ENCODE assay signal across 26 cellular contexts in genomic region chr12:26245175-26245942, GRCh38. TPM values are rescaled to one million over a fixed set of nuclear protein-coding genes. Genes with fewer than 3 reads are reported as not detected.
A peak's percentile ranks its signal among the peaks of the same experiment; 100 is the strongest.
DNase-seq lines count a peak whose midpoint lies in the region; ATAC-seq, FAIRE-seq and TF ChIP-seq lines count a peak whose summit lies in the region.
"Had no signal": no experiment of that assay in that cellular context is flagged by ENCODE, and none has a peak within 500 bp of the region (broad histone marks: within the 10 kb centered on the region; RNA-seq: fewer than 3 reads in every experiment).

No MANE protein-coding gene starts in this region.

- H3K4me2 ChIP-seq in GM12878 (ENCODE audit: control insufficient read depth, insufficient read depth) (no peak overlapping the region), neural progenitor cell (no peak overlapping the region)

- H3K27ac Mint-ChIP-seq in stimulated activated naive CD8-positive, alpha-beta T cell treated with anti-CD3 and anti-CD28 coated beads, Interleukin-15, amount 100 ng/mL, for 72 hours = peak overlapping the region in 1 of 2 donors; percentile 86
- H3K27ac Mint-ChIP-seq in neural progenitor cell = no peak overlapping the region
- H3K27ac Mint-ChIP-seq: activated CD4-positive, alpha-beta T cell treated with anti-CD3 and anti-CD28 coated beads, Interleukin-2, amount 10 ng/mL, durations not matched to agents 24 days and 14 days; activated naive CD8-positive, alpha-beta T cell treated with anti-CD3 and anti-CD28 coated beads for 36 hours; activated T-helper 2 cell treated with anti-CD3 and anti-CD28 coated beads, Interferon-gamma antibody, Interleukin-2, Interleukin-4, amounts not matched to agents 10 μg/mL and 5 μg/mL and 100 μg/mL, durations not matched to agents 14 hours and 24 hours and 36 hours; memory B cell; naive thymus-derived CD8-positive, alpha-beta T cell had no signal

- RAD21 ChIA-PET in GM12878 (lab: Charles Lee; ENCODE audit: unreplicated experiment) = interaction anchor here (0.8 kb wide), 1 partner anchor 29 kb away, joined by 5 read pairs; no protein-coding TSS in a partner anchor

- TF ChIP-seq POLR2A in NB4 (IDR thresholded peaks at IDR 0.05; ENCODE audit: extremely low read depth, insufficient read length) (no peak), GM12878 (IDR thresholded peaks at IDR 0.05; ENCODE audit: low read depth, low read length) (no peak)

- TF ChIP-seq CTCF in NB4 (IDR thresholded peaks at IDR 0.05; ENCODE audit: low read depth, low read length) (no peak), GM12878 (IDR thresholded peaks at IDR 0.05 in 2 of 3, conservative IDR thresholded peaks at IDR 0.05 in 1 of 3; ENCODE audit: control insufficient read depth in 2 of 3, extremely low read depth in 1 of 3, insufficient read depth in 1 of 3, low read depth in 3 of 3, low read length in 3 of 3) (no peak), neural progenitor cell (IDR thresholded peaks at IDR 0.05) (no peak)

- peaks cover 30% of the 10 kb centered on the region for H3K27me3 Mint-ChIP-seq in stimulated activated naive CD8-positive, alpha-beta T cell treated with anti-CD3 and anti-CD28 coated beads, Interleukin-15, amount 100 ng/mL, for 72 hours
- H3K27me3 Mint-ChIP-seq in neural progenitor cell (ENCODE audit: insufficient read depth, low read depth) = no peaks in the 10 kb centered on the region
- H3K27me3 Mint-ChIP-seq: memory B cell had no signal

- 87% methylated on average over 6 of the region's 6 CpGs for WGBS in GM12878 (ENCODE audit: insufficient coverage, insufficient replicate concordance, low lambda C conversion rate, missing lambda C conversion rate)

- no peak for TF ChIP-seq EP300 in GM12878 (IDR thresholded peaks at IDR 0.05; ENCODE audit: borderline replicate concordance in 1 of 2, control insufficient read depth in 1 of 2, low read depth in 2 of 2, low read length in 2 of 2)

- no TSS peak for BruUV-seq in GM12878 (replicated peaks; lab: Mats Ljungman, UMichigan)

- H3K27me3 ChIP-seq in GM12878 (replicated peaks in 1 of 2; ENCODE audit: control insufficient read depth in 2 of 2, insufficient read depth in 2 of 2, low read length in 1 of 2) = no peaks in the 10 kb centered on the region; a peak in 1 of 4 replicates
- no peaks in the 10 kb centered on the region for H3K27me3 ChIP-seq in neural progenitor cell
- H3K27me3 ChIP-seq: esophagus squamous epithelium, gastroesophageal sphincter, pancreas, vagina had no signal

- H3K9ac ChIP-seq in GM12878 (ENCODE audit: control insufficient read depth, insufficient read depth, low read length) = no peak overlapping the region
- H3K9ac ChIP-seq in neural progenitor cell = no peak overlapping the region

- intact Hi-C loops in GM12878 (cut with micrococcal nuclease; ENCODE audit: unreplicated experiment) = no loop called here

- H4K20me1 ChIP-seq in GM12878 (ENCODE audit: control insufficient read depth, insufficient read depth) = no peaks in the 10 kb centered on the region
- no peaks in the 10 kb centered on the region for H4K20me1 ChIP-seq in neural progenitor cell (ENCODE audit: low read depth)

- no peaks in the 10 kb centered on the region for H3K79me2 ChIP-seq in GM12878 (ENCODE audit: control insufficient read depth, insufficient read depth, low read length)
- H3K79me2 ChIP-seq in neural progenitor cell (ENCODE audit: low read depth) = no peaks in the 10 kb centered on the region

- TF ChIP-seq RAD21 in GM12878 (IDR thresholded peaks at IDR 0.05; ENCODE audit: insufficient read depth, low read depth, low read length) = no peak

- CTCF ChIA-PET in GM12878 (lab: Yijun Ruan, JAX) = no interaction called here

- SMC1A ChIA-PET in GM12878 (lab: Charles Lee; ENCODE audit: uncharacterized antibody, unreplicated experiment) = interaction anchor here (1.1 to 1.7 kb wide), 6 partner anchors 12 to 122 kb away, joined by 3 to 5 read pairs (median 4); no protein-coding TSS in a partner anchor

- FAIRE-seq in GM12878 (lab: Jason Lieb, UNC) = no peak
- FAIRE-seq: pancreas, TTC549 had no signal

- H3K36me3 ChIP-seq in GM12878 (ENCODE audit: control insufficient read depth in 2 of 2, insufficient read depth in 2 of 2, low read length in 1 of 2) = no peaks in the 10 kb centered on the region
- no peaks in the 10 kb centered on the region for H3K36me3 ChIP-seq in neural progenitor cell
- H3K36me3 ChIP-seq: esophagus squamous epithelium, gastroesophageal sphincter, pancreas, vagina had no signal

- H3K9me3 ChIP-seq in GM12878 (replicated peaks; ENCODE audit: control insufficient read depth, insufficient read depth, low read length) = no peaks in the 10 kb centered on the region
- H3K9me3 ChIP-seq in neural progenitor cell (ENCODE audit: low read depth) = peaks cover 2% of the 10 kb centered on the region
- H3K9me3 ChIP-seq: pancreas, vagina had no signal

- peak; percentile 70 for ATAC-seq in stimulated activated naive CD8-positive, alpha-beta T cell treated with anti-CD3 and anti-CD28 coated beads, Interleukin-15, amount 100 ng/mL, for 72 hours
- no peak for ATAC-seq in stimulated activated naive CD8-positive, alpha-beta T cell treated with anti-CD3 and anti-CD28 coated beads, Interleukin-15, Interleukin-2, amounts not matched to agents 100 U/mL and 50 U/mL, for 24 hours
- ATAC-seq in GM12878 (peak; percentile 71), HG03159 (IDR thresholded peaks at IDR 0.05; ENCODE audit: unreplicated experiment) (no peak)
- ATAC-seq: gastroesophageal sphincter; naive thymus-derived CD8-positive, alpha-beta T cell; pancreas; right cardiac atrium had no signal

- no peak overlapping the region for H3K27ac ChIP-seq in GM12878 (ENCODE audit: control insufficient read depth, insufficient read depth)
- H3K27ac ChIP-seq in neural progenitor cell = no peak overlapping the region
- H3K27ac ChIP-seq: gastroesophageal sphincter, pancreas, vagina had no signal

- no peak overlapping the region for H3K4me3 ChIP-seq in NB4 (ENCODE audit: low read depth, low read length)
- no peak overlapping the region for H3K4me3 ChIP-seq in GM12878
- no peak overlapping the region for H3K4me3 ChIP-seq in neural progenitor cell
- H3K4me3 ChIP-seq: esophagus squamous epithelium, gastroesophageal sphincter, pancreas, vagina had no signal

- no peak overlapping the region for H3K4me3 Mint-ChIP-seq in stimulated activated naive CD8-positive, alpha-beta T cell treated with anti-CD3 and anti-CD28 coated beads, Interleukin-15, amount 100 ng/mL, for 72 hours
- no peak overlapping the region for H3K4me3 Mint-ChIP-seq in neural progenitor cell
- H3K4me3 Mint-ChIP-seq: activated CD4-positive, alpha-beta T cell treated with anti-CD3 and anti-CD28 coated beads, Interleukin-2, amount 10 ng/mL, durations not matched to agents 24 days and 14 days; activated naive CD8-positive, alpha-beta T cell treated with anti-CD3 and anti-CD28 coated beads for 36 hours; memory B cell; naive thymus-derived CD8-positive, alpha-beta T cell had no signal

- POLR2A ChIA-PET in GM12878 (lab: Charles Lee) = interaction anchor here (1.0 kb wide), 1 partner anchor 8 kb away, joined by 3 read pairs; no protein-coding TSS in a partner anchor

- peaks cover 4% of the 10 kb centered on the region for H3K4me1 Mint-ChIP-seq in stimulated activated naive CD8-positive, alpha-beta T cell treated with anti-CD3 and anti-CD28 coated beads, Interleukin-15, amount 100 ng/mL, for 72 hours
- no peaks in the 10 kb centered on the region for H3K4me1 Mint-ChIP-seq in neural progenitor cell
- H3K4me1 Mint-ChIP-seq: activated CD4-positive, alpha-beta T cell treated with anti-CD3 and anti-CD28 coated beads, Interleukin-2, amount 10 ng/mL, durations not matched to agents 24 days and 14 days; activated naive CD8-positive, alpha-beta T cell treated with anti-CD3 and anti-CD28 coated beads for 36 hours; naive thymus-derived CD8-positive, alpha-beta T cell had no signal

- H3K9me3 Mint-ChIP-seq in stimulated activated naive CD8-positive, alpha-beta T cell treated with anti-CD3 and anti-CD28 coated beads, Interleukin-15, amount 100 ng/mL, for 72 hours = peaks cover 4 to 17% of the 10 kb centered on the region in 2 donors
- H3K9me3 Mint-ChIP-seq in neural progenitor cell = peaks cover 5% of the 10 kb centered on the region
- H3K9me3 Mint-ChIP-seq: activated CD4-positive, alpha-beta T cell treated with anti-CD3 and anti-CD28 coated beads, Interleukin-2, amount 10 ng/mL, durations not matched to agents 24 days and 14 days had no signal

- in situ Hi-C loops in GM12878 (cut with MboI) = no loop called here

- no peak overlapping the region for H2AFZ ChIP-seq in GM12878 (ENCODE audit: control insufficient read depth, low read depth, low read length)
- H2AFZ ChIP-seq in neural progenitor cell (replicated peaks) = no peak overlapping the region

- no peak for DNase-seq in stimulated activated naive CD8-positive, alpha-beta T cell treated with anti-CD3 and anti-CD28 coated beads, Interleukin-15, amount 100 ng/mL, for 72 hours
- no peak for DNase-seq in stimulated activated naive CD8-positive, alpha-beta T cell treated with anti-CD3 and anti-CD28 coated beads, Interleukin-15, Interleukin-2, amounts not matched to agents 100 U/mL and 50 U/mL, for 24 hours
- DNase-seq in NB4 (ENCODE audit: low read depth) (peak; percentile 82), GM12878 (ENCODE audit: low read depth, low spot score) (no peak), A172 (ENCODE audit: low spot score) (no peak), neural progenitor cell (ENCODE audit: low spot score) (no peak), middle frontal gyrus (ENCODE audit: extremely low spot score, low spot score) (no peak)
- DNase-seq: activated CD4-positive, alpha-beta T cell treated with anti-CD3 and anti-CD28 coated beads, Interleukin-2, amount 10 ng/mL, durations not matched to agents 24 days and 14 days; activated naive CD8-positive, alpha-beta T cell treated with anti-CD3 and anti-CD28 coated beads for 36 hours; cerebellar nuclear complex; effector CD4-positive, alpha-beta T cell; esophagus squamous epithelium; Kasumi-1; naive thymus-derived CD8-positive, alpha-beta T cell; NCI-H146; pancreas; stimulated activated CD4-positive, alpha-beta T cell treated with anti-CD3 and anti-CD28 coated beads, Interleukin-15, amount 100 ng/mL, for 24 hours; substantia nigra; SW 1271 had no signal

- H3K4me1 ChIP-seq in GM12878 (ENCODE audit: control insufficient read depth, insufficient read depth, low read length) (no peaks in the 10 kb centered on the region), neural progenitor cell (no peaks in the 10 kb centered on the region)
- H3K4me1 ChIP-seq: pancreas had no signal

- no peaks in the 10 kb centered on the region for H3F3A ChIP-seq in neural progenitor cell (ENCODE audit: low read depth)

- H3K36me3 Mint-ChIP-seq in neural progenitor cell = peaks cover 2% of the 10 kb centered on the region

RNA-seq across cellular contexts. Expression of gene SSPN, which starts 50.0 kb away (rescaled TPM):
- not detected in 2 replicates for total RNA-seq in GM12878 (2013; cell fraction: nucleolus; rRNA removed)
- 0.05 TPM in 1 of 2 replicates, not detected in the other for total RNA-seq in GM12878 (2014; rRNA removed)
- total RNA-seq in GM12878 (2014; rRNA removed; fragmentation: Illumina TruSeq; extraction: Trizol) = 0.04 TPM in 1 of 2 replicates, not detected in the other
- total RNA-seq in GM12878 (2021) = 0.05 TPM in 1 of 2 replicates, not detected in the other
- 0.18 TPM for polyA plus RNA-seq in GM12878 (2011; ENCODE audit: low read depth)
- polyA plus RNA-seq in GM12878 (2011; rRNA removed) = 0.27 and 0.41 TPM in 2 replicates
- 0.23 and 0.34 TPM in 2 replicates for polyA plus RNA-seq in GM12878 (2011; cell fraction: cytosol; rRNA removed)
- 0.03 and 0.04 TPM in 2 replicates for polyA plus RNA-seq in GM12878 (2011; cell fraction: nucleus; rRNA removed)
- 0.13 and 0.39 TPM in 2 replicates for polyA plus RNA-seq in GM12878 (2012)
- polyA plus RNA-seq in GM12878 (2014; fragmentation: Illumina TruSeq; extraction: Trizol) = 0.04 TPM in 1 of 2 replicates, not detected in the other
- polyA plus RNA-seq in GM12878 (2014; fragmentation: Nextera tagmentation; extraction: Ambion mirVana) = under 1 TPM in 1 of 2 experiments, not detected in 1; 0.35 TPM
- not detected in 2 replicates for polyA plus RNA-seq in GM12878 (2014; rRNA removed)
- under 1 TPM in 1 of 2 experiments, not detected in 1; 0.28 TPM for polyA plus RNA-seq in GM12878 (2016; fragmentation: Nextera tagmentation; extraction: Ambion mirVana)
- polyA minus RNA-seq in GM12878 (2011; rRNA and poly(A)+ RNA removed) = 0.72 TPM in 1 of 2 replicates, not detected in the other
- not detected in 2 replicates for polyA minus RNA-seq in GM12878 (2011; cell fraction: cytosol; rRNA and poly(A)+ RNA removed)
- 0.24 TPM in 1 of 2 replicates, not detected in the other for polyA minus RNA-seq in GM12878 (2011; cell fraction: nucleus; rRNA and poly(A)+ RNA removed)
- 0.93 and 1.3 TPM in 2 replicates for total RNA-seq in A172 (2014; rRNA removed; shearing (Covaris generic))
- 0.50 and 0.84 TPM in 2 replicates for total RNA-seq in neural progenitor cell (ENCODE audit: low replicate concordance)
- total RNA-seq: activated CD4-positive, alpha-beta T cell treated with anti-CD3 and anti-CD28 coated beads, Interleukin-2, amount 10 ng/mL, durations not matched to agents 24 days and 14 days; activated naive CD8-positive, alpha-beta T cell treated with anti-CD3 and anti-CD28 coated beads for 36 hours; activated T-helper 2 cell treated with anti-CD3 and anti-CD28 coated beads, Interferon-gamma antibody, Interleukin-2, Interleukin-4, amounts not matched to agents 10 μg/mL and 5 μg/mL and 100 μg/mL, durations not matched to agents 14 hours and 24 hours and 36 hours had no signal
- polyA plus RNA-seq: naive thymus-derived CD8-positive, alpha-beta T cell had no signal

Comparison
In these comparisons a context has a peak if more than half of its experiments do, and no peak if none do; other contexts are left out.
1. ATAC-seq: peak in stimulated activated naive CD8-positive, alpha-beta T cell treated with anti-CD3 and anti-CD28 coated beads, Interleukin-15, amount 100 ng/mL, for 72 hours (single experiment) and GM12878 (single experiment); none in stimulated activated naive CD8-positive, alpha-beta T cell treated with anti-CD3 and anti-CD28 coated beads, Interleukin-15, Interleukin-2, amounts not matched to agents 100 U/mL and 50 U/mL, for 24 hours (single experiment) and HG03159 (single experiment).